Comparison of ENCODE assay signal across 14 cellular contexts in the genomic region with DNA sequence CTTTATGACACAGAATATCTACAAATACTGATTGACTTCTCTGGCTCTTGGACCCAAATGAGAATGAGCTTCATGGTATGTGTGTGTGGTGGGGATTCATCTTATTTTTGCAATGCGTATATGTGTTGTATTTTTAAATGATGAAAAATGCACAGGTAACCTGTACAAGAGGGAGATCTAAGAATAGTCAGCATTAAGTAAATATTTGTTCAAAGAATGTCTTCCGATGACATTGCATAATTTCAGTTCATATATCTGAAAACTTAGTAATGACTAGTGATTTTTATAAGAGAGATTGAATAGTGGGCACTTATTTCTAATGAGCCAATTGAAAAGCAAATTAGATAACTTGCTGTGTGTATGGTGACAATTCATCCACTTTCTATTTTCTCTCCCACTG.
DNase-seq lines count a peak whose midpoint lies in the region; ATAC-seq and TF ChIP-seq lines count a peak whose summit lies in the region.
"Had no signal": no experiment of that assay in that cellular context is flagged by ENCODE, and none has a peak within 500 bp of the region (broad histone marks: within the 10 kb centered on the region; RNA-seq: fewer than 3 reads in every experiment).

No MANE protein-coding gene starts in this region.

- no peak for ATAC-seq in memory B cell (ENCODE audit: low read depth)
- ATAC-seq: GM23338 had no signal

- H3K9me2 ChIP-seq in OCI-LY1 (ENCODE audit: low read depth, low read length) (no peaks in the 10 kb centered on the region), MM.1S (replicated peaks; ENCODE audit: insufficient read depth, low read length) (no peaks in the 10 kb centered on the region)

- peaks cover 87% of the 10 kb centered on the region for H3K4me1 ChIP-seq in OCI-LY1 (ENCODE audit: insufficient read depth, low read length, severe bottlenecking)
- H3K4me1 ChIP-seq in neural progenitor cell: no peaks in the 10 kb centered on the region
- H3K4me1 ChIP-seq in MM.1S (ENCODE audit: low read length): no peaks in the 10 kb centered on the region
- H3K4me1 ChIP-seq: BLaER1 treated with 17β-estradiol and CSF1 and Interleukin-3, amounts not matched to agents 10 nM and 100 nM had no signal

- H3K4me3 ChIP-seq in OCI-LY1 (ENCODE audit: low read depth, low read length, poor library complexity, severe bottlenecking) (peak overlapping the region; percentile 74), neural progenitor cell (no peak overlapping the region), MM.1S (ENCODE audit: low read length) (no peak overlapping the region)
- H3K4me3 ChIP-seq: BLaER1 treated with 17β-estradiol and CSF1 and Interleukin-3, amounts not matched to agents 10 nM and 100 nM; GM23338 had no signal

- H2AFZ ChIP-seq in OCI-LY1 (ENCODE audit: low read length) (no peak overlapping the region), neural progenitor cell (replicated peaks) (no peak overlapping the region), MM.1S (ENCODE audit: low read length) (no peak overlapping the region)
- H2AFZ ChIP-seq: GM23338 had no signal

- no peak for TF ChIP-seq CTCF in OCI-LY1 (IDR thresholded peaks at IDR 0.05; ENCODE audit: low read length)
- TF ChIP-seq CTCF in VCaP (conservative IDR thresholded peaks at IDR 0.05): no peak
- TF ChIP-seq CTCF in neural progenitor cell (IDR thresholded peaks at IDR 0.05): no peak
- TF ChIP-seq CTCF in MM.1S (IDR thresholded peaks at IDR 0.05; ENCODE audit: low read length): no peak

- no peaks in the 10 kb centered on the region for H4K20me1 ChIP-seq in OCI-LY1 (ENCODE audit: insufficient read depth, low read length)
- no peaks in the 10 kb centered on the region for H4K20me1 ChIP-seq in neural progenitor cell (ENCODE audit: low read depth)
- H4K20me1 ChIP-seq in MM.1S (ENCODE audit: insufficient read depth, low read length): no peaks in the 10 kb centered on the region
- H4K20me1 ChIP-seq: BLaER1 treated with 17β-estradiol and CSF1 and Interleukin-3, amounts not matched to agents 10 nM and 100 nM had no signal

- H3K27me3 ChIP-seq in OCI-LY1 (ENCODE audit: insufficient read depth, low read length) (no peaks in the 10 kb centered on the region), neural progenitor cell (no peaks in the 10 kb centered on the region), MM.1S (replicated peaks; ENCODE audit: insufficient read depth, low read length) (no peaks in the 10 kb centered on the region)
- H3K27me3 ChIP-seq: BLaER1 treated with 17β-estradiol and CSF1 and Interleukin-3, amounts not matched to agents 10 nM and 100 nM had no signal

- H3K4me3 Mint-ChIP-seq in memory B cell (peak overlapping the region; percentile 37), neural progenitor cell (no peak overlapping the region)
- H3K4me3 Mint-ChIP-seq: CD4-positive, CD25-positive, alpha-beta regulatory T cell; GM23338 had no signal

- H3K27ac ChIP-seq in OCI-LY1 (ENCODE audit: low read depth, low read length, poor library complexity, severe bottlenecking) (peak overlapping the region; percentile 96), VCaP (peak overlapping the region; percentile 74; the same call in 1 of the 2 replicates), neural progenitor cell (no peak overlapping the region), MM.1S (ENCODE audit: low read length) (no peak overlapping the region)
- H3K27ac ChIP-seq: BLaER1 treated with 17β-estradiol and CSF1 and Interleukin-3, amounts not matched to agents 10 nM and 100 nM had no signal

- peak overlapping the region; percentile 68 for H3K9ac ChIP-seq in OCI-LY1 (ENCODE audit: low read length)
- no peak overlapping the region for H3K9ac ChIP-seq in neural progenitor cell
- no peak overlapping the region for H3K9ac ChIP-seq in MM.1S (ENCODE audit: low read length)
- H3K9ac ChIP-seq: BLaER1 treated with 17β-estradiol and CSF1 and Interleukin-3, amounts not matched to agents 10 nM and 100 nM had no signal

- H3K9me3 ChIP-seq in OCI-LY1 (ENCODE audit: low read length) (no peaks in the 10 kb centered on the region), neural progenitor cell (ENCODE audit: low read depth) (no peaks in the 10 kb centered on the region), MM.1S (replicated peaks; ENCODE audit: insufficient read depth, low read length) (no peaks in the 10 kb centered on the region)
- H3K9me3 ChIP-seq: BLaER1 treated with 17β-estradiol and CSF1 and Interleukin-3, amounts not matched to agents 10 nM and 100 nM had no signal

- H3K9me3 Mint-ChIP-seq in memory B cell: no peaks in the 10 kb centered on the region
- peaks cover 2% of the 10 kb centered on the region for H3K9me3 Mint-ChIP-seq in neural progenitor cell
- H3K9me3 Mint-ChIP-seq: GM23338 had no signal

- H3K79me2 ChIP-seq in OCI-LY1 (ENCODE audit: insufficient read depth, low read length): peaks cover 64% of the 10 kb centered on the region
- no peaks in the 10 kb centered on the region for H3K79me2 ChIP-seq in neural progenitor cell (ENCODE audit: low read depth)
- no peaks in the 10 kb centered on the region for H3K79me2 ChIP-seq in MM.1S (ENCODE audit: low read length)

- no peaks in the 10 kb centered on the region for H3K27me3 Mint-ChIP-seq in memory B cell
- H3K27me3 Mint-ChIP-seq in neural progenitor cell (ENCODE audit: insufficient read depth, low read depth): peaks cover 3% of the 10 kb centered on the region

- DNase-seq in DMS53 (lab: John Stamatoyannopoulos, UW): peak; percentile 45
- no peak for DNase-seq in memory B cell (ENCODE audit: low spot score in 2 of 2)
- DNase-seq in Ammon's horn (ENCODE audit: low spot score): no peak
- DNase-seq in neural progenitor cell (ENCODE audit: low spot score): no peak
- no peak for DNase-seq in MM.1S
- DNase-seq: CD4-positive, CD25-positive, alpha-beta regulatory T cell; DND-41; GDM1; H7; IMR-90 had no signal

- peaks cover 47% of the 10 kb centered on the region; the same call in 1 of the 2 replicates for H3K36me3 ChIP-seq in OCI-LY1 (ENCODE audit: insufficient read depth, low read length)
- no peaks in the 10 kb centered on the region for H3K36me3 ChIP-seq in neural progenitor cell
- no peaks in the 10 kb centered on the region for H3K36me3 ChIP-seq in MM.1S (replicated peaks; ENCODE audit: insufficient read depth, low read length)
- H3K36me3 ChIP-seq: BLaER1 treated with 17β-estradiol and CSF1 and Interleukin-3, amounts not matched to agents 10 nM and 100 nM had no signal

- H3K27ac Mint-ChIP-seq in memory B cell (no peak overlapping the region), neural progenitor cell (no peak overlapping the region)
- H3K27ac Mint-ChIP-seq: CD4-positive, CD25-positive, alpha-beta regulatory T cell; GM23338 had no signal

- H3F3A ChIP-seq in OCI-LY1 (ENCODE audit: insufficient read depth, low read length) (no peaks in the 10 kb centered on the region), neural progenitor cell (ENCODE audit: low read depth) (no peaks in the 10 kb centered on the region), MM.1S (ENCODE audit: insufficient read depth, low read length) (no peaks in the 10 kb centered on the region)

- H3K4me1 Mint-ChIP-seq in memory B cell (peaks cover 21% of the 10 kb centered on the region), neural progenitor cell (peaks cover 7% of the 10 kb centered on the region)
- H3K4me1 Mint-ChIP-seq: CD4-positive, CD25-positive, alpha-beta regulatory T cell had no signal

- H3K36me3 Mint-ChIP-seq in memory B cell (peaks cover 4% of the 10 kb centered on the region), neural progenitor cell (no peaks in the 10 kb centered on the region)
- H3K36me3 Mint-ChIP-seq: CD4-positive, CD25-positive, alpha-beta regulatory T cell had no signal

- peak overlapping the region; percentile 84 for H3K4me2 ChIP-seq in OCI-LY1 (ENCODE audit: low read length)
- H3K4me2 ChIP-seq in neural progenitor cell: no peak overlapping the region
- H3K4me2 ChIP-seq in MM.1S (ENCODE audit: low read depth, low read length): no peak overlapping the region
- H3K4me2 ChIP-seq: BLaER1 treated with 17β-estradiol and CSF1 and Interleukin-3, amounts not matched to agents 10 nM and 100 nM; GM23338 had no signal

Comparison
In these comparisons a context has a peak if more than half of its experiments do, and no peak if none do; other contexts are left out.
1. H3K27ac ChIP-seq: peak in OCI-LY1 (single experiment) and VCaP (single experiment); none in neural progenitor cell (single experiment) and MM.1S (single experiment).